19 cellular contexts compared by ENCODE assay signal in the genomic region with DNA sequence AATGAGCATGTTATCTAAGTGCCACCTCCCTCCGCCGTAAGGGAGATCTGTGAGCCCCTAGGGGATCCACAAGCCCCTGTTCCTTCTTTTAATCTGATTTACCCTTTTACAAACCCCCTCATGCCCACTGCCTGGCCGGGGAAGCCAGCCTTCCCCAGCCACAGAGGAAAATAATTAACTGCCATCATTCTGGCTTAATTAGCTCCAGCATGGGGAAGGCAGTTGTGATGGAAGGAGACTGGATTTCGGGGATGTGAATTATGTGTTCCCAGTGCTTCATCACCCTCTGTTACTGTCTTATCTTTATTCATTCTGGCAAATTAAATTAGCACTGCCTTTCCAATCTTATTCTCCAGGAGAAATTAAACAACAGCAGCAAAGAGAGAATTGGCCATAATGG.
DNase-seq lines count a peak whose midpoint lies in the region; ATAC-seq, FAIRE-seq and TF ChIP-seq lines count a peak whose summit lies in the region.
"Had no signal": no experiment of that assay in that cellular context is flagged by ENCODE, and none has a peak within 500 bp of the region (broad histone marks: within the 10 kb centered on the region; RNA-seq: fewer than 3 reads in every experiment).

No MANE protein-coding gene starts in this region.

- ATAC-seq in GM18511 (IDR thresholded peaks at IDR 0.05; ENCODE audit: unreplicated experiment) (no peak), pancreas (no peak)
- ATAC-seq: A549; CD8-positive, alpha-beta T cell had no signal

- TF ChIP-seq POLR2A in GM12891 (IDR thresholded peaks at IDR 0.05; ENCODE audit: low read depth, low read length): no peak

- intact Hi-C loops in pancreas (cut with DNase I): no loop called here

- FAIRE-seq in GM12891 (lab: Jason Lieb, UNC) (no peak), pancreas (lab: Jason Lieb, UNC) (no peak)
- FAIRE-seq: A549, GM19239, H54 had no signal

- H3K27ac ChIP-seq in coronary artery (no peak overlapping the region), pancreas (no peak overlapping the region)
- H3K27ac ChIP-seq: 22Rv1; A549; BLaER1 treated with 17β-estradiol and CSF1 and Interleukin-3, amounts not matched to agents 10 nM and 100 nM; GM23248; HL-60 had no signal

- TF ChIP-seq CTCF in coronary artery (IDR thresholded peaks at IDR 0.05): no peak
- no peak for TF ChIP-seq CTCF in pancreas (IDR thresholded peaks at IDR 0.05)

- H3K4me3 ChIP-seq in coronary artery (no peak overlapping the region), pancreas (no peak overlapping the region)
- H3K4me3 ChIP-seq: A549; BLaER1 treated with 17β-estradiol and CSF1 and Interleukin-3, amounts not matched to agents 10 nM and 100 nM; GM23248 had no signal

- DNase-seq in NCI-H82 (lab: John Stamatoyannopoulos, UW): peak; percentile 61
- DNase-seq in NCI-H82 treated with DMSO at 0.1 percent for 48 hours (lab: John Stamatoyannopoulos, UW; ENCODE audit: unreplicated experiment): no peak
- peak; percentile 17 for DNase-seq in coronary artery (ENCODE audit: low spot score)
- peak; percentile 26 for DNase-seq in mesenteric fat pad (ENCODE audit: low spot score)
- no peak for DNase-seq in GM12891 (ENCODE audit: insufficient read length, low spot score)
- no peak for DNase-seq in pancreas
- DNase-seq: Calu3; CD8-positive, alpha-beta T cell; DMS79 treated with DMSO at 0.1 percent for 48 hours; GF-D8; GM23248; HCEC 1CT had no signal

- no peaks in the 10 kb centered on the region for H3K4me1 ChIP-seq in pancreas
- H3K4me1 ChIP-seq: A549 had no signal

- H3K27me3 ChIP-seq in pancreas: peaks cover 0 to 4% (median 0%) of the 10 kb centered on the region in 4 donors
- H3K27me3 ChIP-seq: BLaER1 treated with 17β-estradiol and CSF1 and Interleukin-3, amounts not matched to agents 10 nM and 100 nM had no signal

- H3K9me3 ChIP-seq in pancreas: no peaks in the 10 kb centered on the region

- no peaks in the 10 kb centered on the region for H3K36me3 ChIP-seq in pancreas
- H3K36me3 ChIP-seq: BLaER1 treated with 17β-estradiol and CSF1 and Interleukin-3, amounts not matched to agents 10 nM and 100 nM had no signal

- 39 to 40% methylated on average over 4 of the region's 4 CpGs for whole genome bisulfite sequencing in pancreas, 2 donors

TF ChIP-seq in GM12891, 5 proteins besides CTCF, POLR2A, EP300 and RAD21:
- TF ChIP-seq POU2F2 (IDR thresholded peaks at IDR 0.05; ENCODE audit: low read depth, low read length): no peak
- no peak for TF ChIP-seq SPI1 (IDR thresholded peaks at IDR 0.05; ENCODE audit: low read depth, low read length)
- TF ChIP-seq TAF1 (IDR thresholded peaks at IDR 0.05; ENCODE audit: low read depth, low read length): no peak
- no peak for TF ChIP-seq POLR2AphosphoS5 (IDR thresholded peaks at IDR 0.05; ENCODE audit: low read depth, low read length)
- TF ChIP-seq PAX5 (IDR thresholded peaks at IDR 0.05; ENCODE audit: insufficient read depth, low read length, severe bottlenecking): no peak

Comparison
In these comparisons a context has a peak if more than half of its experiments do, and no peak if none do; other contexts are left out.
1. DNase-seq: peak in NCI-H82 (single experiment), coronary artery (single experiment) and mesenteric fat pad (single experiment); none in NCI-H82 treated with DMSO at 0.1 percent for 48 hours (single experiment), GM12891 (single experiment) and pancreas (0 of 6).